In the genomic region with DNA sequence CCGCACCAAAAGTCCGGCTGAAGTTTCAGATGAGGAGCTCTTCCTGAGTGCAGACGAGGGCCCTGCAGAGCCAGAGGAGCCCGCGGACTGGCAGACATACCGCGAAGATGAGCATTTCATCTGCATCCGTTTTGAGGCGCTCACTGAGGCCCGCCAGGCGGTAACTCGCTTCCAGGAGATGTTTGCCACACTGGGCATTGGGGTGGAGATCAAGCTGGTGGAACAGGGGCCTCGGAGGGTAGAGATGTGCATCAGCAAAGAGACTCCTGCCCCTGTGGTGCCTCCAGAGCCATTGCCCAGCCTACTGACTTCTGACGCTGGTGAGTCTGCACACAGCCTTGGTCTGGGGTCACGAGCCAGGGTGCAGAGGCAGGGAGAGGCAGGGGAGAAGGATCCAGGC, we compare ENCODE assay signal across 29 cellular contexts.
"Had no signal": no experiment of that assay in that cellular context is flagged by ENCODE, and none has a peak within 500 bp of the region (broad histone marks: within the 10 kb centered on the region; RNA-seq: fewer than 3 reads in every experiment).

No MANE protein-coding gene starts in this region.

- ATAC-seq: activated CD8-positive, alpha-beta memory T cell treated with anti-CD3 and anti-CD28 coated beads, Interleukin-2, amount 10 ng/mL, durations not matched to agents 7 days and 5 days; activated T-helper 17 cell treated with anti-CD3 and anti-CD28 coated beads, Interleukin-2, amount 50 U/mL, for 72 hours; SK-N-SH treated with all-trans-retinoic acid at 6 μM for 48 hours had no signal

- H3K4me1 Mint-ChIP-seq: activated CD4-positive, alpha-beta T cell treated with anti-CD3 and anti-CD28 coated beads, Interleukin-2, amount 10 ng/mL, durations not matched to agents 24 days and 14 days; activated CD8-positive, alpha-beta memory T cell treated with anti-CD3 and anti-CD28 coated beads, Interleukin-2, amount 10 ng/mL, durations not matched to agents 7 days and 5 days; activated naive CD8-positive, alpha-beta T cell treated with anti-CD3 and anti-CD28 coated beads, Interleukin-2, amount 10 ng/mL, durations not matched to agents 7 days and 5 days; activated T-helper 17 cell treated with anti-CD3 and anti-CD28 coated beads, Interleukin-2, amount 50 U/mL, for 72 hours had no signal

- DNase-seq: activated CD4-positive, alpha-beta T cell treated with anti-CD3 and anti-CD28 coated beads for 1 hour; activated CD4-positive, alpha-beta T cell treated with anti-CD3 and anti-CD28 coated beads, Interleukin-2, amount 10 ng/mL, durations not matched to agents 24 days and 14 days; activated CD4-positive, alpha-beta T cell treated with anti-CD3 and anti-CD28 coated beads, Interleukin-2, amount 50 U/mL, for 48 hours; activated CD8-positive, alpha-beta memory T cell treated with anti-CD3 and anti-CD28 coated beads, Interleukin-2, amount 10 ng/mL, durations not matched to agents 7 days and 5 days; activated gamma-delta T cell; activated naive CD4-positive, alpha-beta T cell treated with anti-CD3 and anti-CD28 coated beads for 36 hours; activated T-cell treated with anti-CD3 and anti-CD28 coated beads, Interleukin-2, amount 50 U/mL, for 48 hours; anterior cingulate cortex; central memory CD4-positive, alpha-beta T cell; MG63; MV-4-11; NCI-H1092 treated with DMSO at 0.1 percent for 48 hours; NCI-H1436; NCI-H1694 treated with DMSO at 0.1 percent for 48 hours; NCI-H2029 treated with DMSO at 0.1 percent for 48 hours; NCI-H345; NCI-H510A; NCI-H526 treated with DMSO at 0.1 percent for 48 hours; NCI-H82; RPMI8226; SHP77; SW 1271 had no signal

- H3K4me3 ChIP-seq: adrenal gland, breast epithelium, MG63, SJSA1 had no signal

- H3K27me3 Mint-ChIP-seq: activated CD4-positive, alpha-beta T cell treated with anti-CD3 and anti-CD28 coated beads, Interleukin-2, amount 10 ng/mL, durations not matched to agents 24 days and 14 days; activated CD8-positive, alpha-beta memory T cell treated with anti-CD3 and anti-CD28 coated beads, Interleukin-2, amount 10 ng/mL, durations not matched to agents 7 days and 5 days; activated naive CD8-positive, alpha-beta T cell treated with anti-CD3 and anti-CD28 coated beads, Interleukin-2, amount 10 ng/mL, durations not matched to agents 7 days and 5 days; activated T-helper 17 cell treated with anti-CD3 and anti-CD28 coated beads, Interleukin-2, amount 50 U/mL, for 72 hours had no signal

- H3K27ac Mint-ChIP-seq: activated CD4-positive, alpha-beta T cell treated with anti-CD3 and anti-CD28 coated beads, Interleukin-2, amount 10 ng/mL, durations not matched to agents 24 days and 14 days; activated CD8-positive, alpha-beta memory T cell treated with anti-CD3 and anti-CD28 coated beads, Interleukin-2, amount 10 ng/mL, durations not matched to agents 7 days and 5 days; activated naive CD4-positive, alpha-beta T cell treated with anti-CD3 and anti-CD28 coated beads for 36 hours; activated naive CD8-positive, alpha-beta T cell treated with anti-CD3 and anti-CD28 coated beads, Interleukin-2, amount 10 ng/mL, durations not matched to agents 7 days and 5 days; activated T-helper 17 cell treated with anti-CD3 and anti-CD28 coated beads, Interleukin-2, amount 50 U/mL, for 72 hours; T-helper 2 cell treated with Interferon-gamma antibody and Interleukin-4, amounts not matched to agents 5 μg/mL and 100 μg/mL, for 36 hours had no signal

- H3K4me3 Mint-ChIP-seq: activated CD4-positive, alpha-beta T cell treated with anti-CD3 and anti-CD28 coated beads, Interleukin-2, amount 10 ng/mL, durations not matched to agents 24 days and 14 days; activated CD8-positive, alpha-beta memory T cell treated with anti-CD3 and anti-CD28 coated beads, Interleukin-2, amount 10 ng/mL, durations not matched to agents 7 days and 5 days; activated naive CD4-positive, alpha-beta T cell treated with anti-CD3 and anti-CD28 coated beads for 36 hours; activated naive CD8-positive, alpha-beta T cell treated with anti-CD3 and anti-CD28 coated beads, Interleukin-2, amount 10 ng/mL, durations not matched to agents 7 days and 5 days; activated T-helper 17 cell treated with anti-CD3 and anti-CD28 coated beads, Interleukin-2, amount 50 U/mL, for 72 hours; T-helper 2 cell treated with Interferon-gamma antibody and Interleukin-4, amounts not matched to agents 5 μg/mL and 100 μg/mL, for 36 hours had no signal

- H3K27me3 ChIP-seq: adrenal gland, breast epithelium, SJSA1 had no signal

- H3K27ac ChIP-seq: adrenal gland, breast epithelium, SJSA1 had no signal

- H3K4me1 ChIP-seq: adrenal gland, breast epithelium, SJSA1 had no signal

- H3K9me3 Mint-ChIP-seq: activated CD4-positive, alpha-beta T cell treated with anti-CD3 and anti-CD28 coated beads, Interleukin-2, amount 10 ng/mL, durations not matched to agents 24 days and 14 days; activated naive CD4-positive, alpha-beta T cell treated with anti-CD3 and anti-CD28 coated beads for 36 hours; activated T-helper 17 cell treated with anti-CD3 and anti-CD28 coated beads, Interleukin-2, amount 50 U/mL, for 72 hours had no signal
